11 cellular contexts compared by ENCODE assay signal in the genomic region with DNA sequence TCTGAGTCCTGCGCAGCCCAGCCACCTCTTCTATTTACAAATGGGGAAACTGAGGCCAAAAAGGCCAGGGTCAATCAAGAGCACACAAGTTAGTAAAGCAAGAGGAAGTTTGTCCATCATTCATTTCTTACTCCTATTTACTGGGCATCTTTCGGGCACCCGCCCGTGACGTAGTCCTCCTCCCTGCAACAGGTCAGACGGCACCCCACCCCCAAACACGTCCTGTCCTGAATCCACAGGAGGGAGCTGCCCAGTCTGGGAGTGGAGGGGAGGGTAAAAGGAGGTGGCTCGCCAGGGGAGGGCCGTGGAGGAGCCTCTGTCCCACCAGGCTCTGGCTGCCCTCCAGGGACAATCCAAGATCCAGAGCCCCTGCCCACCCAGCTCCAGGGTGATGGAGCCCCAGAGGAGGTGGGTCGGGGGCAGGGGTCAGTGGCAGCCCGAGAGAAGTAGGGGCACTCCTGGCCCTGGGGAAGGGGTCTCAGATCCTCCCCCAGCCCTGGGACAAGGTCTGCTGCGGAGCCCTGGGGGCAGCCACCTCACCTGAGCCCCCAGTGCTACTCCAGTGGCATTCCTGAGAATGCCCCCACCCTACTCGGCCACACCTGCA. TPM values are rescaled to one million over a fixed set of nuclear protein-coding genes. Genes with fewer than 3 reads are reported as not detected.
A peak's percentile ranks its signal among the peaks of the same experiment; 100 is the strongest.
DNase-seq lines count a peak whose midpoint lies in the region; ATAC-seq and TF ChIP-seq lines count a peak whose summit lies in the region.
"Had no signal": no experiment of that assay in that cellular context is flagged by ENCODE, and none has a peak within 500 bp of the region (broad histone marks: within the 10 kb centered on the region; RNA-seq: fewer than 3 reads in every experiment).

No MANE protein-coding gene starts in this region.

- H3K4me1 ChIP-seq in Caco-2 (peaks cover 54% of the 10 kb centered on the region), gastroesophageal sphincter (peaks cover 9 to 91% (median 54%) of the 10 kb centered on the region in 3 donors), trophoblast cell (ENCODE audit: control insufficient read depth in 1 of 2, insufficient read depth in 2 of 2, low read length in 2 of 2) (peaks cover 42 to 44% of the 10 kb centered on the region in 2 experiments)

- no peaks in the 10 kb centered on the region for H3K9me3 Mint-ChIP-seq in Caco-2 (ENCODE audit: unreplicated experiment)
- no peaks in the 10 kb centered on the region for H3K9me3 Mint-ChIP-seq in activated T-helper 17 cell treated with anti-CD3 and anti-CD28 coated beads, Interleukin-2, amount 50 U/mL, for 72 hours
- H3K9me3 Mint-ChIP-seq: activated B cell treated with CpG ODN at 0.5 μM for 24 hours; activated naive CD4-positive, alpha-beta T cell treated with anti-CD3 and anti-CD28 coated beads, Interleukin-2, amount 10 ng/mL, durations not matched to agents 7 days and 5 days; CD4-positive, alpha-beta T cell had no signal

- ATAC-seq in gastroesophageal sphincter = no peak
- ATAC-seq in HG02840 (IDR thresholded peaks at IDR 0.05; ENCODE audit: low FRiP score, unreplicated experiment) = no peak
- ATAC-seq in activated T-helper 17 cell treated with anti-CD3 and anti-CD28 coated beads, Interleukin-2, amount 50 U/mL, for 72 hours (replicated peaks) = no peak
- no peak for ATAC-seq in HG02852 (IDR thresholded peaks at IDR 0.05; ENCODE audit: unreplicated experiment)

- POLR2A ChIA-PET in Caco-2 (lab: Charles Lee) = interaction anchor here (4.3 to 4.7 kb wide), 2 partner anchors 13 to 18 kb away, joined by 32 to 43 read pairs; a partner anchor contains a TSS
- POLR2A ChIA-PET in RWPE1 (lab: Yijun Ruan, JAX; ENCODE audit: low non-redundant PET) = interaction anchor here (1.0 to 6.7 kb wide), 6 partner anchors 7 to 67 kb away, joined by 3 to 67 read pairs (median 6); a partner anchor contains a TSS

- H3K23ac ChIP-seq in trophoblast cell (ENCODE audit: low read length) = no peak overlapping the region

- H2AFZ ChIP-seq in trophoblast cell (ENCODE audit: insufficient read depth, low read length, poor library complexity) = no peak overlapping the region

- intact Hi-C loops in Caco-2 (cut with micrococcal nuclease; ENCODE audit: unreplicated experiment) = loop anchor here (2.0 to 5.0 kb wide), 2 partner anchors 37 to 132 kb away; a partner anchor contains a TSS

- TF ChIP-seq POLR2A in gastroesophageal sphincter (IDR thresholded peaks at IDR 0.05) = peak in 1 of 2 donors; percentile 16

- H3K27ac ChIP-seq in RWPE1 = peak overlapping the region; percentile 100
- H3K27ac ChIP-seq in gastroesophageal sphincter = peak overlapping the region; percentile 84 to 97 (median 92)
- no peak overlapping the region for H3K27ac ChIP-seq in trophoblast cell (ENCODE audit: low read depth, low read length)

- peaks cover 6% of the 10 kb centered on the region for H3K36me3 ChIP-seq in Caco-2 (ENCODE audit: control insufficient read depth, insufficient read depth, low read length)
- no peaks in the 10 kb centered on the region for H3K36me3 ChIP-seq in gastroesophageal sphincter
- peaks cover 2 to 6% of the 10 kb centered on the region in 2 experiments for H3K36me3 ChIP-seq in trophoblast cell (ENCODE audit: control insufficient read depth in 1 of 2, insufficient read depth in 2 of 2, low read length in 2 of 2)

- no TSS peak for BruUV-seq in Caco-2 (replicated peaks; lab: Mats Ljungman, UMichigan)

- no peaks in the 10 kb centered on the region for H3K27me3 ChIP-seq in Caco-2 (replicated peaks; ENCODE audit: control insufficient read depth, insufficient read depth, low read length)
- peaks cover 8% of the 10 kb centered on the region for H3K27me3 ChIP-seq in gastroesophageal sphincter
- no peaks in the 10 kb centered on the region for H3K27me3 ChIP-seq in trophoblast cell (ENCODE audit: insufficient read depth, low read length)

- no peaks in the 10 kb centered on the region for H3K27me3 Mint-ChIP-seq in Caco-2 (ENCODE audit: insufficient read depth, unreplicated experiment)
- peaks cover 27% of the 10 kb centered on the region for H3K27me3 Mint-ChIP-seq in activated T-helper 17 cell treated with anti-CD3 and anti-CD28 coated beads, Interleukin-2, amount 50 U/mL, for 72 hours

- H3K9me3 ChIP-seq in Caco-2 = no peaks in the 10 kb centered on the region
- no peaks in the 10 kb centered on the region for H3K9me3 ChIP-seq in gastroesophageal sphincter
- no peaks in the 10 kb centered on the region for H3K9me3 ChIP-seq in trophoblast cell (ENCODE audit: insufficient read depth, low read depth, low read length)

- peaks cover 35% of the 10 kb centered on the region for H3K79me1 ChIP-seq in trophoblast cell (ENCODE audit: low read length)

- H3K79me2 ChIP-seq in trophoblast cell (ENCODE audit: control insufficient read depth, insufficient read depth, low read length, poor library complexity) = peaks cover 18% of the 10 kb centered on the region

- peak overlapping the region; percentile 90 for H3K27ac Mint-ChIP-seq in Caco-2 (ENCODE audit: unreplicated experiment)
- H3K27ac Mint-ChIP-seq in activated T-helper 17 cell treated with anti-CD3 and anti-CD28 coated beads, Interleukin-2, amount 50 U/mL, for 72 hours = no peak overlapping the region
- H3K27ac Mint-ChIP-seq: activated B cell treated with CpG ODN at 0.5 μM for 24 hours; activated naive CD4-positive, alpha-beta T cell treated with anti-CD3 and anti-CD28 coated beads, Interleukin-2, amount 10 ng/mL, durations not matched to agents 7 days and 5 days; CD4-positive, alpha-beta T cell had no signal

- peaks cover 46% of the 10 kb centered on the region for H3K36me3 Mint-ChIP-seq in Caco-2 (ENCODE audit: insufficient read depth, unreplicated experiment)
- no peaks in the 10 kb centered on the region for H3K36me3 Mint-ChIP-seq in activated T-helper 17 cell treated with anti-CD3 and anti-CD28 coated beads, Interleukin-2, amount 50 U/mL, for 72 hours (ENCODE audit: low read depth)
- H3K36me3 Mint-ChIP-seq: activated naive CD4-positive, alpha-beta T cell treated with anti-CD3 and anti-CD28 coated beads, Interleukin-2, amount 10 ng/mL, durations not matched to agents 7 days and 5 days had no signal

- H3K4me3 ChIP-seq in Caco-2 (ENCODE audit: low read depth, low read length) = no peak overlapping the region
- peak overlapping the region in 1 of 2 donors; percentile 93 for H3K4me3 ChIP-seq in gastroesophageal sphincter
- no peak overlapping the region for H3K4me3 ChIP-seq in trophoblast cell (ENCODE audit: low read depth, low read length)

- H4K91ac ChIP-seq in trophoblast cell (ENCODE audit: low read depth, low read length) = peak overlapping the region; percentile 71

- WGBS in gastroesophageal sphincter (ENCODE audit: low coverage in 1 of 2), 2 donors = 29% methylated on average over 9 of the region's 13 CpGs; no CpG with 5 or more reads in 1 of the 2 donors
- no CpG with 5 or more reads among the region's 13 CpGs for WGBS in trophoblast cell (ENCODE audit: extremely low coverage, insufficient coverage, insufficient read length)

- H4K12ac ChIP-seq in trophoblast cell (ENCODE audit: low read depth, low read length) = no peak overlapping the region

- TF ChIP-seq CTCF in Caco-2 (IDR thresholded peaks at IDR 0.05; ENCODE audit: insufficient read depth in 1 of 2, low read depth in 1 of 2, low read length in 1 of 2, severe bottlenecking in 1 of 2, unreplicated experiment in 1 of 2) = no peak
- no peak for TF ChIP-seq CTCF in RWPE1 (conservative IDR thresholded peaks at IDR 0.05; ENCODE audit: low read depth)
- TF ChIP-seq CTCF in gastroesophageal sphincter (IDR thresholded peaks at IDR 0.05) = no peak

- H3K18ac ChIP-seq in trophoblast cell (ENCODE audit: low read length) = peak overlapping the region; percentile 30

- CTCF ChIA-PET in Caco-2 (lab: Charles Lee) = interaction anchor here (0.6 to 10.9 kb wide), 7 partner anchors 8 to 67 kb away, joined by 3 to 188 read pairs (median 4); a partner anchor contains a TSS
- CTCF ChIA-PET in RWPE1 (lab: Yijun Ruan, JAX) = interaction anchor here (0.6 to 11.3 kb wide), 14 partner anchors 8 to 67 kb away, joined by 3 to 173 read pairs (median 6); a partner anchor contains a TSS

- H2BK5ac ChIP-seq in trophoblast cell (ENCODE audit: low read depth, low read length, poor library complexity) = peak overlapping the region; percentile 14

- TF ChIP-seq EP300 in gastroesophageal sphincter (IDR thresholded peaks at IDR 0.05) = no peak

- H3K4me1 Mint-ChIP-seq in Caco-2 (ENCODE audit: low read depth, unreplicated experiment) = peaks cover 39% of the 10 kb centered on the region
- H3K4me1 Mint-ChIP-seq in activated T-helper 17 cell treated with anti-CD3 and anti-CD28 coated beads, Interleukin-2, amount 50 U/mL, for 72 hours = peaks cover 6% of the 10 kb centered on the region
- H3K4me1 Mint-ChIP-seq: activated naive CD4-positive, alpha-beta T cell treated with anti-CD3 and anti-CD28 coated beads, Interleukin-2, amount 10 ng/mL, durations not matched to agents 7 days and 5 days had no signal

- peak overlapping the region; percentile 21 for H3K4ac ChIP-seq in trophoblast cell (ENCODE audit: low read depth, low read length)

- DNase-seq in Caco-2 (no peak), RWPE1 (ENCODE audit: low spot score) (no peak), trophoblast cell (no peak)
- DNase-seq in activated CD4-positive, alpha-beta T cell treated with anti-CD3 and anti-CD28 coated beads for 4 hours = no peak
- DNase-seq: activated B cell treated with CpG ODN at 0.5 μM for 24 hours; activated naive CD4-positive, alpha-beta T cell treated with anti-CD3 and anti-CD28 coated beads, Interleukin-2, amount 10 ng/mL, durations not matched to agents 7 days and 5 days; CD4-positive, alpha-beta T cell had no signal

- no peak overlapping the region for H3K9ac ChIP-seq in trophoblast cell (ENCODE audit: low read length)

- H3K14ac ChIP-seq in trophoblast cell (ENCODE audit: low read length) = peak overlapping the region; percentile 26

- peak overlapping the region; percentile 70 for H3K4me3 Mint-ChIP-seq in Caco-2 (ENCODE audit: unreplicated experiment)
- H3K4me3 Mint-ChIP-seq in activated T-helper 17 cell treated with anti-CD3 and anti-CD28 coated beads, Interleukin-2, amount 50 U/mL, for 72 hours = no peak overlapping the region
- H3K4me3 Mint-ChIP-seq: activated B cell treated with CpG ODN at 0.5 μM for 24 hours; activated naive CD4-positive, alpha-beta T cell treated with anti-CD3 and anti-CD28 coated beads, Interleukin-2, amount 10 ng/mL, durations not matched to agents 7 days and 5 days; CD4-positive, alpha-beta T cell had no signal

- peak overlapping the region; percentile 55 for H2BK120ac ChIP-seq in trophoblast cell (ENCODE audit: insufficient read depth, low read length, poor library complexity)

- peak overlapping the region; percentile 73 for H3K4me2 ChIP-seq in trophoblast cell (ENCODE audit: low read length)

- peak overlapping the region; percentile 74 for H2BK12ac ChIP-seq in trophoblast cell (ENCODE audit: low read length)

- H2AK5ac ChIP-seq in trophoblast cell (ENCODE audit: low read length) = peak overlapping the region; percentile 75

- H4K8ac ChIP-seq in trophoblast cell (ENCODE audit: low read depth, low read length) = peak overlapping the region; percentile 40

RNA-seq across cellular contexts. Expression of a gene that starts 2.5 kb away (rescaled TPM):
- total RNA-seq in Caco-2 (2022) (1,050 and 1,125 TPM in 2 replicates), gastroesophageal sphincter (100 to 1,000 TPM in 3 of 4 donors, 10 to 100 TPM in 1; 58.6 to 259 (median 172) TPM)
- 135 and 147 TPM in 2 replicates for polyA plus RNA-seq in trophoblast cell (2013)
- total RNA-seq in activated T-helper 17 cell treated with anti-CD3 and anti-CD28 coated beads, Interleukin-2, amount 50 U/mL, for 72 hours = under 1 TPM; 0.29 to 0.39 TPM

RNA-seq across cellular contexts. Expression of a gene that starts 17.3 kb away (rescaled TPM):
- total RNA-seq in Caco-2 (2022) (4,496 and 4,723 TPM in 2 replicates), gastroesophageal sphincter (1,000 to 10,000 TPM in 3 of 4 donors, 100 to 1,000 TPM in 1; 383 to 2,881 (median 2,372) TPM)
- polyA plus RNA-seq in trophoblast cell (2013) = 2,264 and 2,365 TPM in 2 replicates
- total RNA-seq in activated T-helper 17 cell treated with anti-CD3 and anti-CD28 coated beads, Interleukin-2, amount 50 U/mL, for 72 hours = 1,000 to 10,000 TPM; 2,323 to 2,749 TPM

RNA-seq across cellular contexts. Expression of a gene that starts 37.5 kb away (rescaled TPM):
- total RNA-seq in Caco-2 (2022) (30.7 and 36.4 TPM in 2 replicates), gastroesophageal sphincter (1 to 10 TPM; 2.7 to 9.8 (median 3.8) TPM)
- polyA plus RNA-seq in trophoblast cell (2013) = 15.0 and 15.1 TPM in 2 replicates
- 1 to 10 TPM; 6.8 to 6.9 TPM for total RNA-seq in activated T-helper 17 cell treated with anti-CD3 and anti-CD28 coated beads, Interleukin-2, amount 50 U/mL, for 72 hours

RNA-seq across cellular contexts. Expression of a gene that starts 57.7 kb away (rescaled TPM):
- total RNA-seq in Caco-2 (2022) (39.2 and 40.5 TPM in 2 replicates), gastroesophageal sphincter (under 1 TPM in 1 of 4 donors, not detected in 3; 0.20 TPM)
- polyA plus RNA-seq in trophoblast cell (2013) = 7.9 TPM in 2 replicates
- total RNA-seq in activated T-helper 17 cell treated with anti-CD3 and anti-CD28 coated beads, Interleukin-2, amount 50 U/mL, for 72 hours = not detected
- total RNA-seq: activated B cell treated with CpG ODN at 0.5 μM for 24 hours; CD4-positive, alpha-beta T cell had no signal

Comparison
In these comparisons a context has a peak if more than half of its experiments do, and no peak if none do; other contexts are left out.
1. RNA of a gene that starts 2.5 kb away (total RNA-seq): 1,050 to 1,125 TPM in Caco-2 and 58.6 to 259 TPM in gastroesophageal sphincter; 0.29 to 0.39 TPM in activated T-helper 17 cell treated with anti-CD3 and anti-CD28 coated beads, Interleukin-2, amount 50 U/mL, for 72 hours; every median in the first group is over 10 times any median in the second.